ENCODE assay signal across 17 cellular contexts in the genomic region with DNA sequence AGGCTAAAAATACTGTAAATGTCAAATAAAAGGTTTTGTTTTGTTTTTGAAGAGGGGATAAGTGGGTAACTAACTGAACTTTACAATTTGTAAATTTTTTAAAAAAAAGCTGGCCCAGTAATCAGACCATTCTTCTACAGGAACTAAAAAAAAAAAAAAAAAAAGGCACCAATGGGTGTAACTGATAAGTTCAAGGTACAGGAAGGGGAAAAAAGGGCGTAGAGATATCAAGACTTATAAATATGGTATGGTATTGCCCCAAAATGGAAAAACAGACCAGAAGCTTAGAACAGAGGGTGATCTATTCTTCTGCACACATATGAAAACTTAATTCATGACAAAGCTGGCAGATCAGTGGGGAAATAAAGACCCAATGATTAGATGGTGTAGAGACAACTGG. TPM values are rescaled to one million over a fixed set of nuclear protein-coding genes. Genes with fewer than 3 reads are reported as not detected.
DNase-seq lines count a peak whose midpoint lies in the region; ATAC-seq, FAIRE-seq and TF ChIP-seq lines count a peak whose summit lies in the region.
"Had no signal": no experiment of that assay in that cellular context is flagged by ENCODE, and none has a peak within 500 bp of the region (broad histone marks: within the 10 kb centered on the region; RNA-seq: fewer than 3 reads in every experiment).

No MANE protein-coding gene starts in this region.

- peak in 1 of 3 donors; percentile 70 for DNase-seq in CD4-positive, CD25-positive, alpha-beta regulatory T cell
- no peak for DNase-seq in T-helper 17 cell
- DNase-seq in K562 (ENCODE audit: extremely low read depth in 1 of 4, low spot score in 3 of 4): peak in 2 of 4 experiments; percentile 40 to 44
- no peak for DNase-seq in medulla oblongata (ENCODE audit: extremely low spot score)
- no peak for DNase-seq in GM19240 (ENCODE audit: insufficient read length, low spot score)
- DNase-seq: ACHN; CD8-positive, alpha-beta T cell; COR-L47; DND-41; GDM1; GM23248 had no signal

- FAIRE-seq in K562 (lab: Jason Lieb, UNC): no peak

- no peaks in the 10 kb centered on the region for H3K9me1 ChIP-seq in K562 (ENCODE audit: control insufficient read depth, insufficient read depth, low read length)

- TF ChIP-seq RAD21 in K562 (CRISPR knock-in tag; conservative IDR thresholded peaks at IDR 0.05 in 1 of 2, IDR thresholded peaks at IDR 0.05 in 1 of 2): no peak

- in situ Hi-C loops in K562 (cut with MboI): no loop called here

- H2AFZ ChIP-seq in KMS-11 (ENCODE audit: low read depth) (no peak overlapping the region), K562 (ENCODE audit: low read depth, low read length) (0 out of 2 replicates have a peak overlapping the region, but pooled peaks have one; percentile 9)
- H2AFZ ChIP-seq: GM23248 had no signal

- no peaks in the 10 kb centered on the region for H3K9me3 ChIP-seq in CD4-positive, CD25-positive, alpha-beta regulatory T cell (ENCODE audit: control insufficient read depth in 2 of 2, low read length in 2 of 2)
- H3K9me3 ChIP-seq in T-helper 17 cell (ENCODE audit: control insufficient read depth, low read length, poor library complexity, severe bottlenecking) (no peaks in the 10 kb centered on the region), K562 (replicated peaks; ENCODE audit: control insufficient read depth, insufficient read depth, low read depth, low read length) (no peaks in the 10 kb centered on the region)

- H4K20me1 ChIP-seq in KMS-11 (ENCODE audit: insufficient read depth) (no peaks in the 10 kb centered on the region; the same call in 1 of the 2 replicates), K562 (replicated peaks; ENCODE audit: control insufficient read depth, insufficient read depth, low read length) (no peaks in the 10 kb centered on the region)
- H4K20me1 ChIP-seq: BLaER1 treated with 17β-estradiol and CSF1 and Interleukin-3, amounts not matched to agents 10 nM and 100 nM had no signal

- H3K79me2 ChIP-seq in KMS-11 (ENCODE audit: insufficient read depth, low read depth): no peaks in the 10 kb centered on the region
- H3K79me2 ChIP-seq in K562 (ENCODE audit: control insufficient read depth, insufficient read depth, low read length): peaks cover 5% of the 10 kb centered on the region; the same call in 1 of the 3 replicates

- peaks cover 0 to 7% (median 0%) of the 10 kb centered on the region in 7 donors for H3K9me3 Mint-ChIP-seq in CD4-positive, CD25-positive, alpha-beta regulatory T cell
- H3K9me3 Mint-ChIP-seq: CD8-positive, alpha-beta T cell had no signal

- CTCF ChIA-PET in K562 (lab: Yijun Ruan, JAX; ENCODE audit: low intra/inter-chr PET ratio): no interaction called here

- peak in 1 of 2 donors; percentile 52 for ATAC-seq in CD4-positive, CD25-positive, alpha-beta regulatory T cell (ENCODE audit: low read depth in 2 of 2)
- no peak for ATAC-seq in T-helper 17 cell
- peak; percentile 63 for ATAC-seq in K562
- ATAC-seq in HG02970 (IDR thresholded peaks at IDR 0.05; ENCODE audit: low FRiP score, unreplicated experiment): no peak
- ATAC-seq in HG02938 (IDR thresholded peaks at IDR 0.05; ENCODE audit: unreplicated experiment): no peak
- ATAC-seq: CD8-positive, alpha-beta T cell; HCT116 had no signal

- H3K36me3 Mint-ChIP-seq in CD4-positive, CD25-positive, alpha-beta regulatory T cell: peaks cover 28% of the 10 kb centered on the region
- H3K36me3 Mint-ChIP-seq in T-helper 17 cell (ENCODE audit: low read depth): peaks cover 10% of the 10 kb centered on the region

- H3K9ac ChIP-seq in KMS-11 (no peak overlapping the region), K562 (ENCODE audit: insufficient read depth in 1 of 2, low read depth in 2 of 2, low read length in 2 of 2) (peak overlapping the region in 1 of 2 experiments; percentile 2; a peak in 1 of 4 replicates)
- H3K9ac ChIP-seq: GM23248 had no signal

- peaks cover 13 to 43% (median 31%) of the 10 kb centered on the region in 4 donors for H3K4me1 Mint-ChIP-seq in CD4-positive, CD25-positive, alpha-beta regulatory T cell
- H3K4me1 Mint-ChIP-seq in T-helper 17 cell: peaks cover 26% of the 10 kb centered on the region

- H3K4me2 ChIP-seq in KMS-11 (peak overlapping the region; percentile 8; the same call in 1 of the 2 replicates), K562 (ENCODE audit: insufficient read depth, low read length) (peak overlapping the region; percentile 26; the same call in 1 of the 2 replicates)

- POLR2A ChIA-PET in K562 (lab: Yijun Ruan, JAX): interaction anchor here (5.1 kb wide), 1 partner anchor 15 kb away, joined by 17 read pairs; no protein-coding TSS in a partner anchor

- H3K27me3 ChIP-seq in CD4-positive, CD25-positive, alpha-beta regulatory T cell (ENCODE audit: control insufficient read depth, insufficient read depth, low read length): no peaks in the 10 kb centered on the region
- H3K27me3 ChIP-seq in KMS-11 (ENCODE audit: insufficient read depth, low read depth): no peaks in the 10 kb centered on the region
- H3K27me3 ChIP-seq in K562 (ENCODE audit: control insufficient read depth in 2 of 2, insufficient read depth in 2 of 2, low read length in 2 of 2): no peaks in the 10 kb centered on the region
- H3K27me3 ChIP-seq: BLaER1 treated with 17β-estradiol and CSF1 and Interleukin-3, amounts not matched to agents 10 nM and 100 nM had no signal

- TF ChIP-seq POLR2A in K562 (conservative IDR thresholded peaks at IDR 0.05): no peak

- BruUV-seq in K562 (replicated peaks; lab: Mats Ljungman, UMichigan): no TSS peak

- peaks cover 16% of the 10 kb centered on the region for H3K4me1 ChIP-seq in CD4-positive, CD25-positive, alpha-beta regulatory T cell (ENCODE audit: control insufficient read depth, insufficient read depth, low read length, poor library complexity, severe bottlenecking)
- peaks cover 37% of the 10 kb centered on the region for H3K4me1 ChIP-seq in KMS-11 (ENCODE audit: low read depth, poor library complexity, severe bottlenecking)
- H3K4me1 ChIP-seq in K562 (replicated peaks in 1 of 2; ENCODE audit: control insufficient read depth in 2 of 2, insufficient read depth in 2 of 2, low read length in 2 of 2): peaks cover 7 to 27% of the 10 kb centered on the region in 2 experiments; a peak in 4 of 5 replicates

- intact Hi-C loops in K562 (cut with micrococcal nuclease): no loop called here

- H3K4me3 Mint-ChIP-seq in CD4-positive, CD25-positive, alpha-beta regulatory T cell: peak overlapping the region in 1 of 4 donors; percentile 18
- H3K4me3 Mint-ChIP-seq in T-helper 17 cell: no peak overlapping the region
- H3K4me3 Mint-ChIP-seq: CD8-positive, alpha-beta T cell; IgD-negative memory B cell had no signal

- peaks cover 5% of the 10 kb centered on the region for H3K36me3 ChIP-seq in CD4-positive, CD25-positive, alpha-beta regulatory T cell (ENCODE audit: control insufficient read depth, insufficient read depth, low read length)
- H3K36me3 ChIP-seq in KMS-11 (ENCODE audit: insufficient read depth): no peaks in the 10 kb centered on the region
- peaks cover 31% of the 10 kb centered on the region; the same call in 2 of the 3 replicates for H3K36me3 ChIP-seq in K562 (ENCODE audit: control insufficient read depth, insufficient read depth, low read length)

- peak overlapping the region; percentile 17 for H3K27ac ChIP-seq in CD4-positive, CD25-positive, alpha-beta regulatory T cell (ENCODE audit: insufficient read depth, low read length, poor library complexity, severe bottlenecking)
- H3K27ac ChIP-seq in KMS-11 (peak overlapping the region; percentile 9; the same call in 1 of the 2 replicates), K562 (ENCODE audit: extremely low read depth, low read depth, low read length) (peak overlapping the region; percentile 2; the same call in 1 of the 3 replicates)
- H3K27ac ChIP-seq: GM23248 had no signal

- H3K27ac Mint-ChIP-seq in CD4-positive, CD25-positive, alpha-beta regulatory T cell: peak overlapping the region in 1 of 3 donors; percentile 1
- H3K27ac Mint-ChIP-seq in T-helper 17 cell: peak overlapping the region; percentile 21
- H3K27ac Mint-ChIP-seq: CD8-positive, alpha-beta T cell; IgD-negative memory B cell had no signal

- TF ChIP-seq EP300 in K562 (IDR thresholded peaks at IDR 0.05; ENCODE audit: low read length): peak; percentile 29; the same call in 1 of the 2 replicates

- H3K4me3 ChIP-seq in CD4-positive, CD25-positive, alpha-beta regulatory T cell (ENCODE audit: low read depth, low read length): peak overlapping the region; percentile 39
- H3K4me3 ChIP-seq in KMS-11 (IDR thresholded peaks at IDR 0.05; ENCODE audit: insufficient read depth, low read depth, low read length) (no peak overlapping the region), K562 (no peak overlapping the region)
- H3K4me3 ChIP-seq: BLaER1 treated with 17β-estradiol and CSF1 and Interleukin-3, amounts not matched to agents 10 nM and 100 nM; GM23248 had no signal

- H3K27me3 Mint-ChIP-seq in CD4-positive, CD25-positive, alpha-beta regulatory T cell: no peaks in the 10 kb centered on the region
- H3K27me3 Mint-ChIP-seq in T-helper 17 cell: no peaks in the 10 kb centered on the region
- H3K27me3 Mint-ChIP-seq: IgD-negative memory B cell had no signal

- TF ChIP-seq CTCF in KMS-11 (conservative IDR thresholded peaks at IDR 0.05; ENCODE audit: low read depth, low read length) (no peak), K562 (IDR thresholded peaks at IDR 0.05 in 2 of 3, conservative IDR thresholded peaks at IDR 0.05 in 1 of 3; ENCODE audit: insufficient read depth in 2 of 3, low read depth in 1 of 3, low read length in 3 of 3) (no peak)

- WGBS in K562 (ENCODE audit: insufficient coverage, low coverage, missing lambda C conversion rate): 0% methylated on average over 1 of the region's 1 CpG

RNA-seq across cellular contexts. Expression of a gene that starts 58.8 kb away (rescaled TPM):
- total RNA-seq in CD4-positive, CD25-positive, alpha-beta regulatory T cell: not detected
- polyA plus RNA-seq in CD4-positive, CD25-positive, alpha-beta regulatory T cell: under 1 TPM; 0.17 to 0.32 (median 0.28) TPM
- total RNA-seq in T-helper 17 cell (not detected), K562 (2014; rRNA removed) (not detected in 2 replicates), K562 (2014; rRNA removed; fragmentation: Illumina TruSeq; extraction: Trizol) (0.03 and 0.04 TPM in 2 replicates), K562 (2015; rRNA removed; fragmentation: Illumina TruSeq; extraction: Trizol) (not detected in 2 replicates), K562 (2021) (not detected in 2 replicates)
- total RNA-seq in K562 (2011; cell fraction: chromatin; rRNA removed; ENCODE audit: low replicate concordance): 0.12 TPM in 1 of 2 replicates, not detected in the other
- total RNA-seq in K562 (2011; cell fraction: nucleolus; rRNA removed): not detected in 2 replicates
- 0.15 TPM in 1 of 2 replicates, not detected in the other for total RNA-seq in K562 (2011; cell fraction: nucleoplasm; rRNA removed)
- polyA plus RNA-seq in K562 (2011; rRNA removed) (0.01 and 0.03 TPM in 2 replicates), K562 (2014; fragmentation: Illumina TruSeq; extraction: Trizol) (not detected in 2 replicates), K562 (2014; fragmentation: Nextera tagmentation; extraction: Ambion mirVana) (under 1 TPM; 0.10 to 0.11 TPM), K562 (2014; rRNA removed) (not detected in 2 replicates)
- 0.01 TPM in 2 replicates for polyA plus RNA-seq in K562 (2011; cell fraction: cytosol; rRNA removed)
- 0.01 and 0.04 TPM in 2 replicates for polyA plus RNA-seq in K562 (2011; cell fraction: nucleus; rRNA removed)
- polyA plus RNA-seq in K562 (2012): 1.1 and 1.6 TPM in 2 replicates
- not detected in 2 replicates for polyA minus RNA-seq in K562 (2011; rRNA and poly(A)+ RNA removed)
- not detected in 2 replicates for polyA minus RNA-seq in K562 (2011; cell fraction: cytosol; rRNA and poly(A)+ RNA removed)
- 0.11 TPM in 1 of 2 replicates, not detected in the other for polyA minus RNA-seq in K562 (2011; cell fraction: nucleus; rRNA and poly(A)+ RNA removed)
- total RNA-seq: GM23248 had no signal
